ENCODE assay signal across 8 cellular contexts in the genomic region with DNA sequence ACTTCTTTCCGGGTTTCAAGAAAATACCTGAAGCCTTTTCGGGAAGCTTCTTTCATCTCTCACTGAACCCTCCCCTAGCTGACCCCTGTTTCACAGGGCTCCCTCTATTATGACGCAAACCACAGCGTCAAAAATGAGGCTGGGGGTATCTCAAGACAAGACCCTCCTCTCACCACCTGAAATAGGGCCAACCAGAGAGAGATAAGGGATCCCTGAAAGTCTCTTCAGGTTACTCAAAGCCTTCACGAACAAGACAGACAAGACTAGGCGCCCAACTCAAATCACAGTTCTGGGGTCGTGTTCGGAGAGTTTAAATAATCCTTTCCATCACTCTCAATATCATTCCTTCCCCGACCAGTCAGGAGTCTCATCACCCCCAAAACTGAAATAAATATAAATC. TPM values are rescaled to one million over a fixed set of nuclear protein-coding genes. Genes with fewer than 3 reads are reported as not detected.
DNase-seq lines count a peak whose midpoint lies in the region; ATAC-seq and TF ChIP-seq lines count a peak whose summit lies in the region.

No MANE protein-coding gene starts in this region.

- no peak for TF ChIP-seq EP300 in sigmoid colon (IDR thresholded peaks at IDR 0.05)

- no peak for DNase-seq in GM12864 (ENCODE audit: low read depth)
- DNase-seq in fibroblast of the aortic adventitia (ENCODE audit: low read depth) = no peak
- no peak for DNase-seq in sigmoid colon
- no peak for DNase-seq in GM03348 (ENCODE audit: low spot score)
- DNase-seq in SK-N-DZ (ENCODE audit: low spot score) = no peak
- DNase-seq in DMS153 (lab: John Stamatoyannopoulos, UW) = no peak

- H2AFZ ChIP-seq in SU-DHL-6 (ENCODE audit: low read depth, low read length, severe bottlenecking) = no peak overlapping the region

- no peaks in the 10 kb centered on the region for H3K27me3 ChIP-seq in SU-DHL-6 (ENCODE audit: low read length)
- no peaks in the 10 kb centered on the region for H3K27me3 ChIP-seq in sigmoid colon

- H3K4me3 ChIP-seq in GM12864 (ENCODE audit: low read depth, low read length) (peak overlapping the region; percentile 85), SU-DHL-6 (ENCODE audit: insufficient read depth, low read length, poor library complexity, severe bottlenecking) (peak overlapping the region; percentile 95), fibroblast of the aortic adventitia (ENCODE audit: low read depth, low read length) (peak overlapping the region; percentile 66), sigmoid colon (peak overlapping the region; percentile 62 to 76 (median 68))

- no peaks in the 10 kb centered on the region; the same call in 1 of the 2 replicates for H3K36me3 ChIP-seq in SU-DHL-6 (ENCODE audit: low read length)
- peaks cover 0 to 29% (median 3%) of the 10 kb centered on the region in 4 donors for H3K36me3 ChIP-seq in sigmoid colon

- intact Hi-C loops in sigmoid colon (cut with DNase I) = loop anchor here (5.0 to 10.0 kb wide), 4 partner anchors 312 to 592 kb away; partner anchors contain the start of genes GNL3L, TSR2 and WNK3

- no peaks in the 10 kb centered on the region for H3K9me3 ChIP-seq in SU-DHL-6 (ENCODE audit: insufficient read depth, low read length)
- H3K9me3 ChIP-seq in sigmoid colon = no peaks in the 10 kb centered on the region

- no peaks in the 10 kb centered on the region for H3K4me1 ChIP-seq in sigmoid colon

- TF ChIP-seq POLR2A in sigmoid colon (IDR thresholded peaks at IDR 0.05) = no peak

- H3K79me2 ChIP-seq in SU-DHL-6 (ENCODE audit: insufficient read depth, low read length) = peaks cover 10% of the 10 kb centered on the region; the same call in 1 of the 2 replicates

- no peaks in the 10 kb centered on the region for H3K9me2 ChIP-seq in SU-DHL-6 (replicated peaks; ENCODE audit: insufficient read depth, low read length)

- peak overlapping the region; percentile 87 for H3K4me2 ChIP-seq in SU-DHL-6 (ENCODE audit: low read depth, low read length, poor library complexity, severe bottlenecking)

- no peaks in the 10 kb centered on the region for H4K20me1 ChIP-seq in SU-DHL-6 (ENCODE audit: low read depth, low read length)

- H3K9ac ChIP-seq in SU-DHL-6 (ENCODE audit: low read length) = peak overlapping the region; percentile 93

- no peak for ATAC-seq in HG03342 (IDR thresholded peaks at IDR 0.05; ENCODE audit: unreplicated experiment)

- 0 to 1% methylated on average over 9 of the region's 9 CpGs for WGBS in sigmoid colon, 2 donors

- H3K27ac ChIP-seq in SU-DHL-6 (ENCODE audit: low read depth, low read length) (peak overlapping the region; percentile 88), sigmoid colon (peak overlapping the region; percentile 91 to 95 (median 93))

- H3F3A ChIP-seq in SU-DHL-6 (ENCODE audit: insufficient read depth) = 0 out of 2 replicates have a peak, but pooled peaks cover 5% of the 10 kb centered on the region

- no peak for TF ChIP-seq CTCF in GM12864 (IDR thresholded peaks at IDR 0.05; ENCODE audit: low read depth, low read length, missing control alignments)
- no peak for TF ChIP-seq CTCF in SU-DHL-6 (IDR thresholded peaks at IDR 0.05; ENCODE audit: insufficient read depth, low read length, poor library complexity, severe bottlenecking)
- TF ChIP-seq CTCF in fibroblast of the aortic adventitia (IDR thresholded peaks at IDR 0.05; ENCODE audit: insufficient read depth, low read length) = no peak
- TF ChIP-seq CTCF in sigmoid colon (IDR thresholded peaks at IDR 0.05) = peak in 1 of 4 experiments; percentile 13

RNA-seq across cellular contexts. Expression of gene PHF8, which starts 1.2 kb away (rescaled TPM):
- total RNA-seq in fibroblast of the aortic adventitia (ENCODE audit: low replicate concordance) = 13.8 and 17.1 TPM in 2 replicates
- 10 to 100 TPM; 15.3 to 44.9 (median 22.1) TPM for total RNA-seq in sigmoid colon
- polyA plus RNA-seq in sigmoid colon = 10 to 100 TPM in 1 of 3 donors, 1 to 10 TPM in 2; 4.4 to 11.5 (median 6.6) TPM
- polyA plus RNA-seq in SK-N-DZ (2014; cell fraction: cytosol; rRNA removed) = 13.9 and 18.2 TPM in 2 replicates
- 12.8 and 64.0 TPM in 2 replicates for polyA plus RNA-seq in SK-N-DZ (2014; cell fraction: nucleus; rRNA removed)
